ENCODE assay signal across 8 cellular contexts in genomic region chr19:35644987-35645679, GRCh38. TPM values are rescaled to one million over a fixed set of nuclear protein-coding genes. Genes with fewer than 3 reads are reported as not detected.
DNase-seq lines count a peak whose midpoint lies in the region; ATAC-seq and TF ChIP-seq lines count a peak whose summit lies in the region.

No MANE protein-coding gene starts in this region.

- H3K36me3 Mint-ChIP-seq in activated T-helper 1 cell treated with anti-CD3 and anti-CD28 coated beads, Interleukin-12 subunit alpha, Interleukin-12 subunit beta, Interleukin-2, Interleukin-4 antibody, amounts not matched to agents 30 ng/mL and 10 ng/mL and 1 ng/mL, durations not matched to agents 14 hours and 24 hours and 36 hours (ENCODE audit: low read depth) = peaks cover 2% of the 10 kb centered on the region

- H3K4me2 ChIP-seq in PC-9 = peak overlapping the region; percentile 94

- H3K27me3 ChIP-seq in PC-9 (ENCODE audit: insufficient read depth, low read depth) (no peaks in the 10 kb centered on the region), neuron (ENCODE audit: insufficient read depth, low read length) (no peaks in the 10 kb centered on the region)

- H3K9me3 ChIP-seq in PC-9 (ENCODE audit: insufficient read depth, low read depth) = no peaks in the 10 kb centered on the region
- no peaks in the 10 kb centered on the region for H3K9me3 ChIP-seq in neuron (ENCODE audit: low read length)

- CTCF ChIA-PET in PC-9 (lab: Charles Lee) = no interaction called here

- no peaks in the 10 kb centered on the region for H3K9me3 Mint-ChIP-seq in activated T-helper 1 cell treated with anti-CD3 and anti-CD28 coated beads, Interleukin-12 subunit alpha, Interleukin-12 subunit beta, Interleukin-2, Interleukin-4 antibody, amounts not matched to agents 30 ng/mL and 10 ng/mL and 1 ng/mL, durations not matched to agents 14 hours and 24 hours and 36 hours

- ATAC-seq in GM21786 (IDR thresholded peaks at IDR 0.05; ENCODE audit: unreplicated experiment) = no peak

- peak overlapping the region; percentile 78; the same call in 1 of the 2 replicates for H3K4me3 ChIP-seq in PC-9
- H3K4me3 ChIP-seq in fibroblast of villous mesenchyme (ENCODE audit: low read depth, low read length) = peak overlapping the region; percentile 68
- H3K4me3 ChIP-seq in neuron (ENCODE audit: low read length) = peak overlapping the region; percentile 59

- peaks cover 30% of the 10 kb centered on the region for H3K4me1 Mint-ChIP-seq in activated T-helper 1 cell treated with anti-CD3 and anti-CD28 coated beads, Interleukin-12 subunit alpha, Interleukin-12 subunit beta, Interleukin-2, Interleukin-4 antibody, amounts not matched to agents 30 ng/mL and 10 ng/mL and 1 ng/mL, durations not matched to agents 14 hours and 24 hours and 36 hours (ENCODE audit: low read depth)

- peaks cover 17% of the 10 kb centered on the region for H3K4me1 ChIP-seq in PC-9 (replicated peaks; ENCODE audit: insufficient read depth)
- peaks cover 22% of the 10 kb centered on the region for H3K4me1 ChIP-seq in neuron (ENCODE audit: insufficient read depth, low read length)

- TF ChIP-seq CTCF in PC-9 (conservative IDR thresholded peaks at IDR 0.05) (no peak), fibroblast of villous mesenchyme (IDR thresholded peaks at IDR 0.05; ENCODE audit: insufficient read depth, low read depth, low read length) (no peak)

- peak overlapping the region; percentile 82 for H3K4me3 Mint-ChIP-seq in activated T-helper 1 cell treated with anti-CD3 and anti-CD28 coated beads, Interleukin-12 subunit alpha, Interleukin-12 subunit beta, Interleukin-2, Interleukin-4 antibody, amounts not matched to agents 30 ng/mL and 10 ng/mL and 1 ng/mL, durations not matched to agents 14 hours and 24 hours and 36 hours

- H3K9me2 ChIP-seq in PC-9 (ENCODE audit: insufficient read depth) = no peaks in the 10 kb centered on the region

- H3K79me2 ChIP-seq in PC-9 (ENCODE audit: low read depth) = peaks cover 19% of the 10 kb centered on the region

- no TSS peak for BruUV-seq in PC-9 (replicated peaks; lab: Mats Ljungman, UMichigan)

- H3K27ac Mint-ChIP-seq in activated T-helper 1 cell treated with anti-CD3 and anti-CD28 coated beads, Interleukin-12 subunit alpha, Interleukin-12 subunit beta, Interleukin-2, Interleukin-4 antibody, amounts not matched to agents 30 ng/mL and 10 ng/mL and 1 ng/mL, durations not matched to agents 14 hours and 24 hours and 36 hours = peak overlapping the region; percentile 85

- POLR2A ChIA-PET in PC-9 (lab: Charles Lee; ENCODE audit: unreplicated experiment) = no interaction called here

- H4K20me1 ChIP-seq in PC-9 (ENCODE audit: insufficient read depth) = no peaks in the 10 kb centered on the region

- peak overlapping the region; percentile 96 for H2AFZ ChIP-seq in PC-9
- H2AFZ ChIP-seq in neuron (ENCODE audit: low read depth, low read length) = peak overlapping the region; percentile 75

- intact Hi-C loops in PC-9 (cut with micrococcal nuclease; ENCODE audit: unreplicated experiment) = loop anchor here (2.0 to 5.0 kb wide), 2 partner anchors 72 to 98 kb away; partner anchors contain the start of gene TMEM147
- intact Hi-C loops in activated T-helper 1 cell treated with anti-CD3 and anti-CD28 coated beads, Interleukin-12 subunit alpha, Interleukin-12 subunit beta, Interleukin-2, Interleukin-4 antibody, amounts not matched to agents 30 ng/mL and 10 ng/mL and 1 ng/mL, durations not matched to agents 14 hours and 24 hours and 36 hours (cut with micrococcal nuclease) = loop anchor here (1.0 to 10.0 kb wide), 10 partner anchors 17 to 470 kb away; partner anchors contain the start of genes ARHGAP33, HAUS5, HCST and NFKBID

- DNase-seq in AG08396 (ENCODE audit: low spot score) (peak; percentile 67), HT-29 (ENCODE audit: low spot score) (peak; percentile 66), PC-9 (peak in 1 of 2 experiments; percentile 60), fibroblast of villous mesenchyme (ENCODE audit: low read depth) (peak; percentile 63), superior temporal gyrus (ENCODE audit: extremely low spot score) (peak; percentile 26)
- DNase-seq in activated T-helper 1 cell treated with anti-CD3 and anti-CD28 coated beads, Interleukin-12 subunit alpha, Interleukin-12 subunit beta, Interleukin-2, Interleukin-4 antibody, amounts not matched to agents 30 ng/mL and 10 ng/mL and 1 ng/mL, durations not matched to agents 14 hours and 24 hours and 36 hours (ENCODE audit: low spot score) = peak; percentile 68

- H3K36me3 ChIP-seq in PC-9 (ENCODE audit: low read depth) (no peaks in the 10 kb centered on the region), neuron (ENCODE audit: insufficient read depth, low read length) (peaks cover under 1% of the 10 kb centered on the region)

- no peaks in the 10 kb centered on the region for H3K27me3 Mint-ChIP-seq in activated T-helper 1 cell treated with anti-CD3 and anti-CD28 coated beads, Interleukin-12 subunit alpha, Interleukin-12 subunit beta, Interleukin-2, Interleukin-4 antibody, amounts not matched to agents 30 ng/mL and 10 ng/mL and 1 ng/mL, durations not matched to agents 14 hours and 24 hours and 36 hours (ENCODE audit: insufficient read depth)

- H3K27ac ChIP-seq in PC-9 = peak overlapping the region; percentile 20; the same call in 1 of the 2 replicates

- H3F3A ChIP-seq in PC-9 (ENCODE audit: insufficient read depth, low read depth) = peaks cover 14% of the 10 kb centered on the region; the same call in 1 of the 2 replicates

RNA-seq across cellular contexts. Expression of gene COX6B1, which starts 3.0 kb away (rescaled TPM):
- 846 and 847 TPM in 2 replicates for total RNA-seq in HT-29 (2014; rRNA removed; shearing (Covaris generic))
- total RNA-seq in PC-9 (2021) (441 and 489 TPM in 2 replicates), fibroblast of villous mesenchyme (165 and 215 TPM in 2 replicates)
- total RNA-seq in activated T-helper 1 cell treated with anti-CD3 and anti-CD28 coated beads, Interleukin-12 subunit alpha, Interleukin-12 subunit beta, Interleukin-2, Interleukin-4 antibody, amounts not matched to agents 30 ng/mL and 10 ng/mL and 1 ng/mL, durations not matched to agents 14 hours and 24 hours and 36 hours = 434 and 451 TPM in 2 replicates

RNA-seq across cellular contexts. Expression of gene ETV2, which starts 3.6 kb away (rescaled TPM):
- total RNA-seq in HT-29 (2014; rRNA removed; shearing (Covaris generic)) = 2.0 and 3.5 TPM in 2 replicates
- total RNA-seq in PC-9 (2021) = 1.8 and 2.1 TPM in 2 replicates
- total RNA-seq in activated T-helper 1 cell treated with anti-CD3 and anti-CD28 coated beads, Interleukin-12 subunit alpha, Interleukin-12 subunit beta, Interleukin-2, Interleukin-4 antibody, amounts not matched to agents 30 ng/mL and 10 ng/mL and 1 ng/mL, durations not matched to agents 14 hours and 24 hours and 36 hours = 0.98 and 1.0 TPM in 2 replicates
- under 0.01 and 0.86 TPM in 2 replicates for total RNA-seq in fibroblast of villous mesenchyme

RNA-seq across cellular contexts. Expression of gene RBM42, which starts 16.3 kb away (rescaled TPM):
- total RNA-seq in HT-29 (2014; rRNA removed; shearing (Covaris generic)) = 218 and 225 TPM in 2 replicates
- total RNA-seq in PC-9 (2021) (110 and 153 TPM in 2 replicates), fibroblast of villous mesenchyme (41.0 and 54.1 TPM in 2 replicates)
- total RNA-seq in activated T-helper 1 cell treated with anti-CD3 and anti-CD28 coated beads, Interleukin-12 subunit alpha, Interleukin-12 subunit beta, Interleukin-2, Interleukin-4 antibody, amounts not matched to agents 30 ng/mL and 10 ng/mL and 1 ng/mL, durations not matched to agents 14 hours and 24 hours and 36 hours = 105 and 118 TPM in 2 replicates

RNA-seq across cellular contexts. Expression of gene UPK1A, which starts 21.2 kb away (rescaled TPM):
- total RNA-seq in HT-29 (2014; rRNA removed; shearing (Covaris generic)) = not detected in 2 replicates
- 0.65 and 1.6 TPM in 2 replicates for total RNA-seq in PC-9 (2021)
- total RNA-seq in activated T-helper 1 cell treated with anti-CD3 and anti-CD28 coated beads, Interleukin-12 subunit alpha, Interleukin-12 subunit beta, Interleukin-2, Interleukin-4 antibody, amounts not matched to agents 30 ng/mL and 10 ng/mL and 1 ng/mL, durations not matched to agents 14 hours and 24 hours and 36 hours = 0.41 and 0.51 TPM in 2 replicates
- total RNA-seq in fibroblast of villous mesenchyme = not detected in 2 replicates

RNA-seq across cellular contexts. Expression of gene HAUS5, which starts 32.6 kb away (rescaled TPM):
- total RNA-seq in HT-29 (2014; rRNA removed; shearing (Covaris generic)) = 71.8 and 75.9 TPM in 2 replicates
- 21.7 and 23.5 TPM in 2 replicates for total RNA-seq in PC-9 (2021)
- 41.0 and 48.4 TPM in 2 replicates for total RNA-seq in activated T-helper 1 cell treated with anti-CD3 and anti-CD28 coated beads, Interleukin-12 subunit alpha, Interleukin-12 subunit beta, Interleukin-2, Interleukin-4 antibody, amounts not matched to agents 30 ng/mL and 10 ng/mL and 1 ng/mL, durations not matched to agents 14 hours and 24 hours and 36 hours
- 6.5 and 6.8 TPM in 2 replicates for total RNA-seq in fibroblast of villous mesenchyme
